Comparison of ENCODE assay signal across 26 cellular contexts in the genomic region with DNA sequence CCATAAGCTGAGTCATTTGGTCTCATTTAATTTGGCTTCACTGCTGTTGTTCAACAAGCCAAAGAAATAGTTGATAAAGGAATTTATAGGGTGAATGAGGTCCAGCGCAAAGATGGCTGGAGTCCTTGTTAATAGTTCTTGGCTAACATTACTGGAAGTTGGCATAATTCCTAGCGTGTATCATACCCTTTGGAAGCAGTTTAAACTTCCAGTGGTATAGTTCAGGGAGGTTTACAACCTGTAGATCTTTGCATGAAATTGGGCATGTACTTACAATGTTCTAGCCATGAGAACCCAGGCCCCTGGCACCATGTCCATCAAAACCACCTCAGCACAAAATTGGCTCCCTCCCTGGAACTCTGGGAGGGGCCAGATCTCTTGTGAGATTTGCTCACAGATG.
"Had no signal": no experiment of that assay in that cellular context is flagged by ENCODE, and none has a peak within 500 bp of the region (broad histone marks: within the 10 kb centered on the region; RNA-seq: fewer than 3 reads in every experiment).

No MANE protein-coding gene starts in this region.

- DNase-seq: activated CD4-positive, alpha-beta memory T cell treated with anti-CD3 and anti-CD28 coated beads, Interleukin-2, amount 10 ng/mL, durations not matched to agents 7 days and 5 days; activated CD4-positive, alpha-beta T cell treated with anti-CD3 and anti-CD28 coated beads for 1 hour; activated CD4-positive, alpha-beta T cell treated with anti-CD3 and anti-CD28 coated beads for 4 hours; activated CD4-positive, alpha-beta T cell treated with anti-CD3 and anti-CD28 coated beads, Interleukin-2, amount 10 ng/mL, durations not matched to agents 7 days and 5 days; activated CD4-positive, alpha-beta T cell treated with anti-CD3 and anti-CD28 coated beads, Interleukin-2, amount 50 U/mL, for 4 hours; activated CD8-positive, alpha-beta memory T cell treated with anti-CD3 and anti-CD28 coated beads, Interleukin-2, amount 50 U/mL, for 48 hours; activated gamma-delta T cell; activated naive CD4-positive, alpha-beta T cell treated with anti-CD3 and anti-CD28 coated beads, Interleukin-2, amount 50 U/mL, for 16 hours; activated naive CD4-positive, alpha-beta T cell treated with Interleukin-2 at 50 U/mL for 16 hours; activated T-cell treated with anti-CD3 and anti-CD28 coated beads for 4 hours; activated T-cell treated with anti-CD3 and anti-CD28 coated beads, Interleukin-2, amount 50 U/mL, for 24 hours; activated T-cell treated with anti-CD3 and anti-CD28 coated beads, Interleukin-2, amount 50 U/mL, for 72 hours; amniotic stem cell; anterior cingulate cortex; body of pancreas; caudate nucleus; cortex of kidney; dermis blood vessel endothelial cell; effector CD8-positive, alpha-beta T cell; esophagus squamous epithelium; foreskin melanocyte; heart right ventricle; T-helper 2 cell had no signal

- H3K4me3 ChIP-seq: body of pancreas, esophagus squamous epithelium, gastroesophageal sphincter, heart right ventricle had no signal

- ATAC-seq: activated T-cell treated with anti-CD3 and anti-CD28 coated beads, Interleukin-2, amount 50 U/mL, for 72 hours; body of pancreas; gastroesophageal sphincter; heart right ventricle; WTC11 had no signal

- H3K4me1 ChIP-seq: body of pancreas, esophagus squamous epithelium, gastroesophageal sphincter, heart right ventricle had no signal

- H3K9me3 ChIP-seq: body of pancreas, esophagus squamous epithelium, gastroesophageal sphincter, heart right ventricle had no signal

- H3K36me3 ChIP-seq: esophagus squamous epithelium, gastroesophageal sphincter, heart right ventricle had no signal

- H3K27ac ChIP-seq: body of pancreas, epithelial cell of prostate, esophagus squamous epithelium, gastroesophageal sphincter, heart right ventricle had no signal

- H3K27me3 ChIP-seq: body of pancreas, esophagus squamous epithelium, gastroesophageal sphincter, heart right ventricle had no signal
